ENCODE assay signal across 28 cellular contexts in genomic region chr6:73927421-73927820, GRCh38.
"Had no signal": no experiment of that assay in that cellular context is flagged by ENCODE, and none has a peak within 500 bp of the region (broad histone marks: within the 10 kb centered on the region; RNA-seq: fewer than 3 reads in every experiment).

No MANE protein-coding gene starts in this region.

- DNase-seq: natural killer cell; occipital lobe; ovary; posterior cingulate gyrus; psoas muscle; right cardiac atrium; right lobe of liver; sigmoid colon; small intestine; stimulated activated CD4-positive, alpha-beta T cell treated with anti-CD3 and anti-CD28 coated beads, Interleukin-15, amount 100 ng/mL, for 24 hours; stimulated activated CD4-positive, alpha-beta T cell treated with anti-CD3 and anti-CD28 coated beads, Interleukin-2, amount 100 ng/mL, for 24 hours; stimulated activated CD4-positive, alpha-beta T cell treated with anti-CD3 and anti-CD28 coated beads, Interleukin-2, amount 100 ng/mL, for 48 hours; stimulated activated CD4-positive, alpha-beta T cell treated with anti-CD3 and anti-CD28 coated beads, Interleukin-4, amount 100 ng/mL, for 24 hours; stimulated activated naive B cell treated with anti-CD40 and anti-IgM and Interleukin-4, amounts not matched to agents 10 μg/mL and 1 μg/mL and 100 μg/mL, for 72 hours; stimulated activated naive CD4-positive, alpha-beta T cell treated with Interleukin-2 at 50 U/mL for 16 hours; stomach; thyroid gland; trophoblast cell; upper lobe of right lung; uterus had no signal

- H3K27me3 Mint-ChIP-seq: progenitor cell of endocrine pancreas; stimulated activated naive B cell treated with anti-CD40 and anti-IgM and Interleukin-4, amounts not matched to agents 10 μg/mL and 1 μg/mL and 100 μg/mL, for 72 hours had no signal

- H3K27ac ChIP-seq: neural progenitor cell, ovary, parathyroid adenoma, psoas muscle, right lobe of liver, sigmoid colon, stomach, thoracic aorta, thyroid gland, tibial nerve, upper lobe of right lung, uterus had no signal

- H3K4me3 ChIP-seq: neural progenitor cell, ovary, psoas muscle, right lobe of liver, sigmoid colon, stomach, thoracic aorta, thyroid gland, tibial nerve, upper lobe of right lung, uterus had no signal

- H3K79me2 ChIP-seq: parathyroid adenoma had no signal

- H2AFZ ChIP-seq: neural progenitor cell, parathyroid adenoma had no signal

- H3K4me3 Mint-ChIP-seq: natural killer cell; nephron; neural progenitor cell; stimulated activated effector memory CD8-positive, alpha-beta T cell treated with anti-CD3 and anti-CD28 coated beads, Interleukin-12 subunit alpha, Interleukin-12 subunit beta, amount 100 ng/mL, for 72 hours; stimulated activated naive B cell treated with anti-CD40 and anti-IgM and Interleukin-4, amounts not matched to agents 10 μg/mL and 1 μg/mL and 100 μg/mL, for 72 hours; stimulated activated naive CD8-positive, alpha-beta T cell treated with anti-CD3 and anti-CD28 coated beads, Interleukin-15, Interleukin-2, amounts not matched to agents 100 ng/mL and 50 ng/mL, for 24 hours had no signal

- H3K27ac Mint-ChIP-seq: natural killer cell; nephron; neural progenitor cell; progenitor cell of endocrine pancreas; stimulated activated effector memory CD8-positive, alpha-beta T cell treated with anti-CD3 and anti-CD28 coated beads, Interleukin-12 subunit alpha, Interleukin-12 subunit beta, amount 100 ng/mL, for 72 hours; stimulated activated naive B cell treated with anti-CD40 and anti-IgM and Interleukin-4, amounts not matched to agents 10 μg/mL and 1 μg/mL and 100 μg/mL, for 72 hours; stimulated activated naive CD8-positive, alpha-beta T cell treated with anti-CD3 and anti-CD28 coated beads, Interleukin-15, Interleukin-2, amounts not matched to agents 100 ng/mL and 50 ng/mL, for 24 hours had no signal

- H3K27me3 ChIP-seq: neural progenitor cell, ovary, right lobe of liver, sigmoid colon, stomach, thyroid gland, tibial nerve, upper lobe of right lung, uterus had no signal

- H3K9me3 ChIP-seq: ovary, right lobe of liver, thoracic aorta, thyroid gland, uterus had no signal

- H3K9ac ChIP-seq: neural progenitor cell, parathyroid adenoma had no signal

- H3K4me1 ChIP-seq: neural progenitor cell, parathyroid adenoma, psoas muscle, right lobe of liver, stomach, thyroid gland, tibial nerve, upper lobe of right lung, uterus had no signal

- H3K4me2 ChIP-seq: neural progenitor cell had no signal

- H3K4me1 Mint-ChIP-seq: natural killer cell; neural progenitor cell; stimulated activated effector memory CD8-positive, alpha-beta T cell treated with anti-CD3 and anti-CD28 coated beads, Interleukin-12 subunit alpha, Interleukin-12 subunit beta, amount 100 ng/mL, for 72 hours; stimulated activated naive B cell treated with anti-CD40 and anti-IgM and Interleukin-4, amounts not matched to agents 10 μg/mL and 1 μg/mL and 100 μg/mL, for 72 hours had no signal

- H3K36me3 ChIP-seq: neural progenitor cell, ovary, right lobe of liver, sigmoid colon, stomach, thoracic aorta, thyroid gland, tibial nerve, upper lobe of right lung, uterus had no signal

- H3K36me3 Mint-ChIP-seq: natural killer cell; neural progenitor cell; stimulated activated effector memory CD8-positive, alpha-beta T cell treated with anti-CD3 and anti-CD28 coated beads, Interleukin-12 subunit alpha, Interleukin-12 subunit beta, amount 100 ng/mL, for 72 hours; stimulated activated naive B cell treated with anti-CD40 and anti-IgM and Interleukin-4, amounts not matched to agents 10 μg/mL and 1 μg/mL and 100 μg/mL, for 72 hours had no signal
